In the genomic region with DNA sequence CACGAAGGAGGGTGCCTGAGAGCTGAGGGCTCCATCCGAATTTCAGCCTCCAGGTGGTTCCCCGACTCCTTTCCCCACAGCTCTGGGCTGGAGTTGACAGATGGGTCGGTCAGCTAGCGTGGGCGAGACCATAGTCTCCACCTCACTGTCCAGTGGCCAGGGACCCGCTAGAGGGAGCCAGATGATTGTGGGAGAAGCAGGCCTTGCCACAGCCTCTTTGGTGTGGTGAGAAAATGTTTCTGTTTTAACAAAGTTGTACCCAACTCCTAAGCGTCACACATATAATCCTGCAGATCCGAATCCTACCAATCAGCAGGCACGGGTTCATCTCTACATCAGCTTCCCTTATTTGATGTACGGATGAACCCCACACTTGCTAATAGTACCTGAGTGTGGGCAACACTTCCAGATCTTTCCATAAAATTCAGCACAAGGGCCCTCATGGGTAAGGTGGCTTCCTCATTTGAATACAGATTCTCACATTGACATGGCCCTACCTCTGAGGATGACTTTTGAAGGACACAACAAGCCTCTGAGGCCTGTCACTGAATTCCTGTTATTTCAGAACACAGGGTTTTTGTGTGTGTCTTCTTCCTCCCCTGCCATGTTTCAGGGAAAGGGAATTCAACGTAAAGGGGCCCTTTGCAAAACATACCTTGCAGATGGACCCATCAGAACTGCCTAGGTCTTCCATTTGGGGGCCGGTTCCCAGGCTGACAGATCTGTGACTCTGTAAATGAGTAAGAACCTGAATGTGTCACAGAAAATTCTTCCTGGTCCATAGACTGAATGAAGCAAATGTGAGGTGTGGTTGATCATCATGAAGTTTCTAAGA, we compare ENCODE assay signal across 1 cellular context.
TF ChIP-seq lines count a peak whose summit lies in the region.

No MANE protein-coding gene starts in this region.

TF ChIP-seq in HepG2, 621 proteins besides CTCF, POLR2A, EP300 and RAD21 (continued from another document and continues in another):
- TF ChIP-seq, protein P1, sequence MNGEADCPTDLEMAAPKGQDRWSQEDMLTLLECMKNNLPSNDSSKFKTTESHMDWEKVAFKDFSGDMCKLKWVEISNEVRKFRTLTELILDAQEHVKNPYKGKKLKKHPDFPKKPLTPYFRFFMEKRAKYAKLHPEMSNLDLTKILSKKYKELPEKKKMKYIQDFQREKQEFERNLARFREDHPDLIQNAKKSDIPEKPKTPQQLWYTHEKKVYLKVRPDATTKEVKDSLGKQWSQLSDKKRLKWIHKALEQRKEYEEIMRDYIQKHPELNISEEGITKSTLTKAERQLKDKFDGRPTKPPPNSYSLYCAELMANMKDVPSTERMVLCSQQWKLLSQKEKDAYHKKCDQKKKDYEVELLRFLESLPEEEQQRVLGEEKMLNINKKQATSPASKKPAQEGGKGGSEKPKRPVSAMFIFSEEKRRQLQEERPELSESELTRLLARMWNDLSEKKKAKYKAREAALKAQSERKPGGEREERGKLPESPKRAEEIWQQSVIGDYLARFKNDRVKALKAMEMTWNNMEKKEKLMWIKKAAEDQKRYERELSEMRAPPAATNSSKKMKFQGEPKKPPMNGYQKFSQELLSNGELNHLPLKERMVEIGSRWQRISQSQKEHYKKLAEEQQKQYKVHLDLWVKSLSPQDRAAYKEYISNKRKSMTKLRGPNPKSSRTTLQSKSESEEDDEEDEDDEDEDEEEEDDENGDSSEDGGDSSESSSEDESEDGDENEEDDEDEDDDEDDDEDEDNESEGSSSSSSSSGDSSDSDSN (CRISPR knock-in tag; IDR thresholded peaks at IDR 0.05), result peak; percentile 62
- no peak for TF ChIP-seq RELA (CRISPR knock-in tag; IDR thresholded peaks at IDR 0.05)
- no peak for TF ChIP-seq ZNF282 (IDR thresholded peaks at IDR 0.05; ENCODE audit: partially characterized antibody)
- no peak for TF ChIP-seq WIZ (CRISPR knock-in tag; IDR thresholded peaks at IDR 0.05)
- TF ChIP-seq SALL2 (CRISPR knock-in tag; IDR thresholded peaks at IDR 0.05), result peak; percentile 93
- TF ChIP-seq, protein P2, sequence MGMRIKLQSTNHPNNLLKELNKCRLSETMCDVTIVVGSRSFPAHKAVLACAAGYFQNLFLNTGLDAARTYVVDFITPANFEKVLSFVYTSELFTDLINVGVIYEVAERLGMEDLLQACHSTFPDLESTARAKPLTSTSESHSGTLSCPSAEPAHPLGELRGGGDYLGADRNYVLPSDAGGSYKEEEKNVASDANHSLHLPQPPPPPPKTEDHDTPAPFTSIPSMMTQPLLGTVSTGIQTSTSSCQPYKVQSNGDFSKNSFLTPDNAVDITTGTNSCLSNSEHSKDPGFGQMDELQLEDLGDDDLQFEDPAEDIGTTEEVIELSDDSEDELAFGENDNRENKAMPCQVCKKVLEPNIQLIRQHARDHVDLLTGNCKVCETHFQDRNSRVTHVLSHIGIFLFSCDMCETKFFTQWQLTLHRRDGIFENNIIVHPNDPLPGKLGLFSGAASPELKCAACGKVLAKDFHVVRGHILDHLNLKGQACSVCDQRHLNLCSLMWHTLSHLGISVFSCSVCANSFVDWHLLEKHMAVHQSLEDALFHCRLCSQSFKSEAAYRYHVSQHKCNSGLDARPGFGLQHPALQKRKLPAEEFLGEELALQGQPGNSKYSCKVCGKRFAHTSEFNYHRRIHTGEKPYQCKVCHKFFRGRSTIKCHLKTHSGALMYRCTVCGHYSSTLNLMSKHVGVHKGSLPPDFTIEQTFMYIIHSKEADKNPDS (CRISPR knock-in tag; IDR thresholded peaks at IDR 0.05), result no peak
- no peak for TF ChIP-seq ZNF562 (CRISPR knock-in tag; IDR thresholded peaks at IDR 0.05; ENCODE audit: borderline replicate concordance)
- TF ChIP-seq ZNF160 (CRISPR knock-in tag; IDR thresholded peaks at IDR 0.05), result 0 out of 2 replicates have a peak, but pooled peaks have one; percentile 31
- peak; percentile 47; the same call in 1 of the 2 replicates for TF ChIP-seq ELF3 (CRISPR knock-in tag; IDR thresholded peaks at IDR 0.05)
- TF ChIP-seq SMC3 (IDR thresholded peaks at IDR 0.05; ENCODE audit: low read length), result peak; percentile 95
- TF ChIP-seq POGZ (CRISPR knock-in tag; IDR thresholded peaks at IDR 0.05), result no peak
- no peak for TF ChIP-seq ZNF468 (CRISPR knock-in tag; IDR thresholded peaks at IDR 0.05)
- TF ChIP-seq SOX5 (CRISPR knock-in tag; IDR thresholded peaks at IDR 0.05; ENCODE audit: borderline replicate concordance), result peak; percentile 24; the same call in 1 of the 2 replicates
- TF ChIP-seq ZNF570 (CRISPR knock-in tag; IDR thresholded peaks at IDR 0.05; ENCODE audit: borderline replicate concordance), result no peak
- TF ChIP-seq ZNF451 (CRISPR knock-in tag; IDR thresholded peaks at IDR 0.05), result no peak
- TF ChIP-seq, protein P3, sequence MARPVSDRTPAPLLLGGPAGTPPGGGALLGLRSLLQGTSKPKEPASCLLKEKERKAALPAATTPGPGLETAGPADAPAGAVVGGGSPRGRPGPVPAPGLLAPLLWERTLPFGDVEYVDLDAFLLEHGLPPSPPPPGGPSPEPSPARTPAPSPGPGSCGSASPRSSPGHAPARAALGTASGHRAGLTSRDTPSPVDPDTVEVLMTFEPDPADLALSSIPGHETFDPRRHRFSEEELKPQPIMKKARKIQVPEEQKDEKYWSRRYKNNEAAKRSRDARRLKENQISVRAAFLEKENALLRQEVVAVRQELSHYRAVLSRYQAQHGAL (CRISPR knock-in tag; IDR thresholded peaks at IDR 0.05; ENCODE audit: not compliant biosample characterization), result no peak
- no peak for TF ChIP-seq ZNF703 (CRISPR knock-in tag; IDR thresholded peaks at IDR 0.05; ENCODE audit: borderline replicate concordance)
- peak; percentile 43; the same call in 1 of the 2 replicates for TF ChIP-seq FOXC1 (CRISPR knock-in tag; IDR thresholded peaks at IDR 0.05; ENCODE audit: borderline replicate concordance)
- TF ChIP-seq, protein P4, sequence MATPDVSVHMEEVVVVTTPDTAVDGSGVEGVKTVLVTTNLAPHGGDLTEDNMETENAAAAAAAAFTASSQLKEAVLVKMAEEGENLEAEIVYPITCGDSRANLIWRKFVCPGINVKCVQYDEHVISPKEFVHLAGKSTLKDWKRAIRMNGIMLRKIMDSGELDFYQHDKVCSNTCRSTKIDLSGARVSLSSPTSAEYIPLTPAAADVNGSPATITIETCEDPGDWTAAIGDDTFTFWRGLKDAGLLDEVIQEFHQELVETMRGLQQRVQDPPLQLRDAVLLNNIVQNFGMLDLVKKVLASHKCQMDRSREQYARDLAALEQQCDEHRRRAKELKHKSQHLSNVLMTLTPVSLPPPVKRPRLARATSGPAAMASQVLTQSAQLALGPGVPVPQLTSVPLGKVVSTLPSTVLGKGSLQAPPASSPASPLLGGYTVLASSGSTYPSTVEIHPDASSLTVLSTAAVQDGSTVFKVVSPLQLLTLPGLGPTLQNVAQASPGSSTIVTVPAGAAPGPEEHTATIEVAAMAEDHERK (CRISPR knock-in tag; IDR thresholded peaks at IDR 0.05; ENCODE audit: low read depth), result no peak
- no peak for TF ChIP-seq ZNF792 (CRISPR knock-in tag; IDR thresholded peaks at IDR 0.05)
- peak; percentile 30; the same call in 1 of the 2 replicates for TF ChIP-seq RXRA (CRISPR knock-in tag; IDR thresholded peaks at IDR 0.05)
- no peak for TF ChIP-seq ZNF720 (CRISPR knock-in tag; IDR thresholded peaks at IDR 0.05)
- no peak for TF ChIP-seq GTF3A (CRISPR knock-in tag; conservative IDR thresholded peaks at IDR 0.05)
- TF ChIP-seq NAIF1 (CRISPR knock-in tag; IDR thresholded peaks at IDR 0.05; ENCODE audit: borderline replicate concordance), result no peak
- TF ChIP-seq, protein P5, sequence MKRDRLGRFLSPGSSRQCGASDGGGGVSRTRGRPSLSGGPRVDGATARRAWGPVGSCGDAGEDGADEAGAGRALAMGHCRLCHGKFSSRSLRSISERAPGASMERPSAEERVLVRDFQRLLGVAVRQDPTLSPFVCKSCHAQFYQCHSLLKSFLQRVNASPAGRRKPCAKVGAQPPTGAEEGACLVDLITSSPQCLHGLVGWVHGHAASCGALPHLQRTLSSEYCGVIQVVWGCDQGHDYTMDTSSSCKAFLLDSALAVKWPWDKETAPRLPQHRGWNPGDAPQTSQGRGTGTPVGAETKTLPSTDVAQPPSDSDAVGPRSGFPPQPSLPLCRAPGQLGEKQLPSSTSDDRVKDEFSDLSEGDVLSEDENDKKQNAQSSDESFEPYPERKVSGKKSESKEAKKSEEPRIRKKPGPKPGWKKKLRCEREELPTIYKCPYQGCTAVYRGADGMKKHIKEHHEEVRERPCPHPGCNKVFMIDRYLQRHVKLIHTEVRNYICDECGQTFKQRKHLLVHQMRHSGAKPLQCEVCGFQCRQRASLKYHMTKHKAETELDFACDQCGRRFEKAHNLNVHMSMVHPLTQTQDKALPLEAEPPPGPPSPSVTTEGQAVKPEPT (CRISPR knock-in tag; IDR thresholded peaks at IDR 0.05; ENCODE audit: low read depth), result no peak
- TF ChIP-seq, protein P6, sequence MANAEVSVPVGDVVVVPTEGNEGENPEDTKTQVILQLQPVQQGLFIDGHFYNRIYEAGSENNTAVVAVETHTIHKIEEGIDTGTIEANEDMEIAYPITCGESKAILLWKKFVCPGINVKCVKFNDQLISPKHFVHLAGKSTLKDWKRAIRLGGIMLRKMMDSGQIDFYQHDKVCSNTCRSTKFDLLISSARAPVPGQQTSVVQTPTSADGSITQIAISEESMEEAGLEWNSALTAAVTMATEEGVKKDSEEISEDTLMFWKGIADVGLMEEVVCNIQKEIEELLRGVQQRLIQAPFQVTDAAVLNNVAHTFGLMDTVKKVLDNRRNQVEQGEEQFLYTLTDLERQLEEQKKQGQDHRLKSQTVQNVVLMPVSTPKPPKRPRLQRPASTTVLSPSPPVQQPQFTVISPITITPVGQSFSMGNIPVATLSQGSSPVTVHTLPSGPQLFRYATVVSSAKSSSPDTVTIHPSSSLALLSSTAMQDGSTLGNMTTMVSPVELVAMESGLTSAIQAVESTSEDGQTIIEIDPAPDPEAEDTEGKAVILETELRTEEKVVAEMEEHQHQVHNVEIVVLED (CRISPR knock-in tag; IDR thresholded peaks at IDR 0.05; ENCODE audit: borderline replicate concordance), result no peak
- TF ChIP-seq, protein P7, sequence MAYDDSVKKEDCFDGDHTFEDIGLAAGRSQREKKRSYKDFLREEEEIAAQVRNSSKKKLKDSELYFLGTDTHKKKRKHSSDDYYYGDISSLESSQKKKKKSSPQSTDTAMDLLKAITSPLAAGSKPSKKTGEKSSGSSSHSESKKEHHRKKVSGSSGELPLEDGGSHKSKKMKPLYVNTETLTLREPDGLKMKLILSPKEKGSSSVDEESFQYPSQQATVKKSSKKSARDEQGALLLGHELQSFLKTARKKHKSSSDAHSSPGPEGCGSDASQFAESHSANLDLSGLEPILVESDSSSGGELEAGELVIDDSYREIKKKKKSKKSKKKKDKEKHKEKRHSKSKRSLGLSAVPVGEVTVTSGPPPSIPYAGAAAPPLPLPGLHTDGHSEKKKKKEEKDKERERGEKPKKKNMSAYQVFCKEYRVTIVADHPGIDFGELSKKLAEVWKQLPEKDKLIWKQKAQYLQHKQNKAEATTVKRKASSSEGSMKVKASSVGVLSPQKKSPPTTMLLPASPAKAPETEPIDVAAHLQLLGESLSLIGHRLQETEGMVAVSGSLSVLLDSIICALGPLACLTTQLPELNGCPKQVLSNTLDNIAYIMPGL (CRISPR knock-in tag; IDR thresholded peaks at IDR 0.05; ENCODE audit: borderline replicate concordance in 1 of 2, low read depth in 1 of 2), result peak; percentile 77 to 83
- TF ChIP-seq ZC3H4 (CRISPR knock-in tag; IDR thresholded peaks at IDR 0.05; ENCODE audit: borderline replicate concordance), result no peak
- peak; percentile 46; the same call in 1 of the 2 replicates for TF ChIP-seq ZNF598 (CRISPR knock-in tag; IDR thresholded peaks at IDR 0.05; ENCODE audit: borderline replicate concordance)
- TF ChIP-seq SATB2 (CRISPR knock-in tag; IDR thresholded peaks at IDR 0.05), result no peak
- TF ChIP-seq POLR2AphosphoS2 (IDR thresholded peaks at IDR 0.05; ENCODE audit: low read depth, low read length), result no peak
- TF ChIP-seq, protein P8, sequence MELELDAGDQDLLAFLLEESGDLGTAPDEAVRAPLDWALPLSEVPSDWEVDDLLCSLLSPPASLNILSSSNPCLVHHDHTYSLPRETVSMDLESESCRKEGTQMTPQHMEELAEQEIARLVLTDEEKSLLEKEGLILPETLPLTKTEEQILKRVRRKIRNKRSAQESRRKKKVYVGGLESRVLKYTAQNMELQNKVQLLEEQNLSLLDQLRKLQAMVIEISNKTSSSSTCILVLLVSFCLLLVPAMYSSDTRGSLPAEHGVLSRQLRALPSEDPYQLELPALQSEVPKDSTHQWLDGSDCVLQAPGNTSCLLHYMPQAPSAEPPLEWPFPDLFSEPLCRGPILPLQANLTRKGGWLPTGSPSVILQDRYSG (CRISPR knock-in tag; IDR thresholded peaks at IDR 0.05), result 0 out of 2 replicates have a peak, but pooled peaks have one; percentile 36
- TF ChIP-seq HNF4G (IDR thresholded peaks at IDR 0.05; ENCODE audit: borderline replicate concordance, low read depth, low read length), result no peak
- no peak for TF ChIP-seq HNF4G (CRISPR knock-in tag; IDR thresholded peaks at IDR 0.05; ENCODE audit: borderline replicate concordance, low read depth)
- no peak for TF ChIP-seq ZMYM2 (CRISPR knock-in tag; IDR thresholded peaks at IDR 0.05)
- no peak for TF ChIP-seq KLF13 (CRISPR knock-in tag; IDR thresholded peaks at IDR 0.05)
- TF ChIP-seq, protein P9, sequence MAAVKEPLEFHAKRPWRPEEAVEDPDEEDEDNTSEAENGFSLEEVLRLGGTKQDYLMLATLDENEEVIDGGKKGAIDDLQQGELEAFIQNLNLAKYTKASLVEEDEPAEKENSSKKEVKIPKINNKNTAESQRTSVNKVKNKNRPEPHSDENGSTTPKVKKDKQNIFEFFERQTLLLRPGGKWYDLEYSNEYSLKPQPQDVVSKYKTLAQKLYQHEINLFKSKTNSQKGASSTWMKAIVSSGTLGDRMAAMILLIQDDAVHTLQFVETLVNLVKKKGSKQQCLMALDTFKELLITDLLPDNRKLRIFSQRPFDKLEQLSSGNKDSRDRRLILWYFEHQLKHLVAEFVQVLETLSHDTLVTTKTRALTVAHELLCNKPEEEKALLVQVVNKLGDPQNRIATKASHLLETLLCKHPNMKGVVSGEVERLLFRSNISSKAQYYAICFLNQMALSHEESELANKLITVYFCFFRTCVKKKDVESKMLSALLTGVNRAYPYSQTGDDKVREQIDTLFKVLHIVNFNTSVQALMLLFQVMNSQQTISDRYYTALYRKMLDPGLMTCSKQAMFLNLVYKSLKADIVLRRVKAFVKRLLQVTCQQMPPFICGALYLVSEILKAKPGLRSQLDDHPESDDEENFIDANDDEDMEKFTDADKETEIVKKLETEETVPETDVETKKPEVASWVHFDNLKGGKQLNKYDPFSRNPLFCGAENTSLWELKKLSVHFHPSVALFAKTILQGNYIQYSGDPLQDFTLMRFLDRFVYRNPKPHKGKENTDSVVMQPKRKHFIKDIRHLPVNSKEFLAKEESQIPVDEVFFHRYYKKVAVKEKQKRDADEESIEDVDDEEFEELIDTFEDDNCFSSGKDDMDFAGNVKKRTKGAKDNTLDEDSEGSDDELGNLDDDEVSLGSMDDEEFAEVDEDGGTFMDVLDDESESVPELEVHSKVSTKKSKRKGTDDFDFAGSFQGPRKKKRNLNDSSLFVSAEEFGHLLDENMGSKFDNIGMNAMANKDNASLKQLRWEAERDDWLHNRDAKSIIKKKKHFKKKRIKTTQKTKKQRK (IDR thresholded peaks at IDR 0.05; ENCODE audit: low read length), result no peak
- TF ChIP-seq, protein P10, sequence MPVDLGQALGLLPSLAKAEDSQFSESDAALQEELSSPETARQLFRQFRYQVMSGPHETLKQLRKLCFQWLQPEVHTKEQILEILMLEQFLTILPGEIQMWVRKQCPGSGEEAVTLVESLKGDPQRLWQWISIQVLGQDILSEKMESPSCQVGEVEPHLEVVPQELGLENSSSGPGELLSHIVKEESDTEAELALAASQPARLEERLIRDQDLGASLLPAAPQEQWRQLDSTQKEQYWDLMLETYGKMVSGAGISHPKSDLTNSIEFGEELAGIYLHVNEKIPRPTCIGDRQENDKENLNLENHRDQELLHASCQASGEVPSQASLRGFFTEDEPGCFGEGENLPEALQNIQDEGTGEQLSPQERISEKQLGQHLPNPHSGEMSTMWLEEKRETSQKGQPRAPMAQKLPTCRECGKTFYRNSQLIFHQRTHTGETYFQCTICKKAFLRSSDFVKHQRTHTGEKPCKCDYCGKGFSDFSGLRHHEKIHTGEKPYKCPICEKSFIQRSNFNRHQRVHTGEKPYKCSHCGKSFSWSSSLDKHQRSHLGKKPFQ (CRISPR knock-in tag; IDR thresholded peaks at IDR 0.05; ENCODE audit: insufficient replicate concordance), result no peak
- no peak for TF ChIP-seq RARG (CRISPR knock-in tag; IDR thresholded peaks at IDR 0.05; ENCODE audit: low read depth)
